In genomic region chr16:59339871-59340270, GRCh38 we compare ENCODE assay signal across 21 cellular contexts.
DNase-seq lines count a peak whose midpoint lies in the region; ATAC-seq and TF ChIP-seq lines count a peak whose summit lies in the region.
"Had no signal": no experiment of that assay in that cellular context is flagged by ENCODE, and none has a peak within 500 bp of the region (broad histone marks: within the 10 kb centered on the region; RNA-seq: fewer than 3 reads in every experiment).

No MANE protein-coding gene starts in this region.

- peaks cover 99% of the 10 kb centered on the region for H3K27me3 ChIP-seq in GM23338 (ENCODE audit: insufficient read depth)
- H3K27me3 ChIP-seq in mesendoderm (ENCODE audit: insufficient read depth, low read length, poor library complexity): no peaks in the 10 kb centered on the region
- no peaks in the 10 kb centered on the region for H3K27me3 ChIP-seq in Caco-2 (replicated peaks; ENCODE audit: control insufficient read depth, insufficient read depth, low read length)
- H3K27me3 ChIP-seq: BLaER1 had no signal

- WGBS in mesendoderm (ENCODE audit: extremely low coverage, insufficient coverage, low lambda C conversion rate): no CpG with 5 or more reads among the region's 2 CpGs

- H3K27me3 Mint-ChIP-seq in GM23338 (ENCODE audit: insufficient read depth, low read depth, poor library complexity) (peaks cover 93% of the 10 kb centered on the region), WTC11 (ENCODE audit: low read depth) (peaks cover 100% of the 10 kb centered on the region), Caco-2 (ENCODE audit: insufficient read depth, unreplicated experiment) (peaks cover 7% of the 10 kb centered on the region)
- H3K27me3 Mint-ChIP-seq: CD4-positive, alpha-beta memory T cell had no signal

- H3K56ac ChIP-seq in mesendoderm (ENCODE audit: low read length): no peak overlapping the region

- H3K79me1 ChIP-seq in mesendoderm (ENCODE audit: low read length): no peaks in the 10 kb centered on the region

- H3K4me3 ChIP-seq in GM23338 (no peak overlapping the region), mesendoderm (ENCODE audit: low read length) (no peak overlapping the region), Caco-2 (ENCODE audit: low read depth, low read length) (no peak overlapping the region)
- H3K4me3 ChIP-seq: BLaER1, K562 had no signal

- H3K4me1 Mint-ChIP-seq in GM23338 (peaks cover 40% of the 10 kb centered on the region), WTC11 (peaks cover 47% of the 10 kb centered on the region), Caco-2 (ENCODE audit: low read depth, unreplicated experiment) (no peaks in the 10 kb centered on the region)
- H3K4me1 Mint-ChIP-seq: CD14-positive monocyte; CD4-positive, alpha-beta memory T cell had no signal

- H2AK5ac ChIP-seq in mesendoderm (ENCODE audit: low read length): no peak overlapping the region

- H3K23ac ChIP-seq in mesendoderm (ENCODE audit: low read length): no peak overlapping the region

- POLR2A ChIA-PET in WTC11 (lab: Charles Lee): no interaction called here
- POLR2A ChIA-PET in Caco-2 (lab: Charles Lee): no interaction called here

- H3F3A ChIP-seq in GM23338 (replicated peaks; ENCODE audit: low read depth): no peaks in the 10 kb centered on the region

- H2BK5ac ChIP-seq in mesendoderm (ENCODE audit: low read length): no peak overlapping the region

- 0 out of 2 replicates have a peak, but pooled peaks cover 3% of the 10 kb centered on the region for H4K20me1 ChIP-seq in GM23338 (replicated peaks; ENCODE audit: insufficient read depth)
- H4K20me1 ChIP-seq: BLaER1 had no signal

- H3K4me2 ChIP-seq in GM23338 (no peak overlapping the region), mesendoderm (ENCODE audit: low read length) (no peak overlapping the region)
- H3K4me2 ChIP-seq: BLaER1 had no signal

- intact Hi-C loops in Caco-2 (cut with micrococcal nuclease; ENCODE audit: unreplicated experiment): no loop called here

- H2BK15ac ChIP-seq in mesendoderm (replicated peaks; ENCODE audit: low read depth): no peak overlapping the region

- H3K27ac ChIP-seq in GM23338 (ENCODE audit: low read depth) (no peak overlapping the region), mesendoderm (ENCODE audit: low read depth, low read length) (no peak overlapping the region)
- H3K27ac ChIP-seq: BLaER1 had no signal

- H3K36me3 ChIP-seq in GM23338 (ENCODE audit: insufficient read depth) (no peaks in the 10 kb centered on the region), mesendoderm (ENCODE audit: control insufficient read depth, insufficient read depth, low read length) (no peaks in the 10 kb centered on the region), Caco-2 (ENCODE audit: control insufficient read depth, insufficient read depth, low read length) (no peaks in the 10 kb centered on the region)
- H3K36me3 ChIP-seq: BLaER1 had no signal

- H4K8ac ChIP-seq in mesendoderm (ENCODE audit: low read depth, low read length): no peak overlapping the region

- H3K79me2 ChIP-seq in GM23338 (replicated peaks; ENCODE audit: insufficient read depth): no peaks in the 10 kb centered on the region
- H3K79me2 ChIP-seq in mesendoderm (ENCODE audit: control insufficient read depth, insufficient read depth, low read length): no peaks in the 10 kb centered on the region

- H3K18ac ChIP-seq in mesendoderm (ENCODE audit: low read length): no peak overlapping the region

- BruUV-seq in Caco-2 (replicated peaks; lab: Mats Ljungman, UMichigan): no TSS peak

- CTCF ChIA-PET in WTC11 (lab: Charles Lee): no interaction called here
- CTCF ChIA-PET in Caco-2 (lab: Charles Lee): no interaction called here

- H3K4me1 ChIP-seq in GM23338 (ENCODE audit: insufficient read depth) (peaks cover 13% of the 10 kb centered on the region), mesendoderm (ENCODE audit: control insufficient read depth, low read depth, low read length) (no peaks in the 10 kb centered on the region), Caco-2 (no peaks in the 10 kb centered on the region)
- H3K4me1 ChIP-seq: BLaER1 had no signal

- no peak for TF ChIP-seq CTCF in GM23338 (conservative IDR thresholded peaks at IDR 0.05; ENCODE audit: low read depth in 2 of 2)
- no peak for TF ChIP-seq CTCF in WTC11 (IDR thresholded peaks at IDR 0.05)
- TF ChIP-seq CTCF in Caco-2 (IDR thresholded peaks at IDR 0.05; ENCODE audit: insufficient read depth in 1 of 2, low read depth in 1 of 2, low read length in 1 of 2, severe bottlenecking in 1 of 2, unreplicated experiment in 1 of 2): no peak

- no peaks in the 10 kb centered on the region for H3K9me2 ChIP-seq in GM23338 (ENCODE audit: insufficient read depth)

- H3K9me3 Mint-ChIP-seq in GM23338: no peaks in the 10 kb centered on the region
- peaks cover 8% of the 10 kb centered on the region; the same call in 1 of the 2 replicates for H3K9me3 Mint-ChIP-seq in WTC11
- H3K9me3 Mint-ChIP-seq in Caco-2 (ENCODE audit: unreplicated experiment): no peaks in the 10 kb centered on the region
- H3K9me3 Mint-ChIP-seq: HFFc6 had no signal

- H3K27ac Mint-ChIP-seq in GM23338 (no peak overlapping the region), WTC11 (no peak overlapping the region), Caco-2 (ENCODE audit: unreplicated experiment) (no peak overlapping the region)
- H3K27ac Mint-ChIP-seq: CD14-positive monocyte; CD4-positive, alpha-beta memory T cell; HFFc6 had no signal

- no peak overlapping the region for H3K4ac ChIP-seq in mesendoderm (ENCODE audit: low read depth, low read length)

- no peaks in the 10 kb centered on the region for H3K9me3 ChIP-seq in Caco-2
- H3K9me3 ChIP-seq: BLaER1 had no signal

- H3K4me3 Mint-ChIP-seq in GM23338 (no peak overlapping the region), WTC11 (no peak overlapping the region), Caco-2 (ENCODE audit: unreplicated experiment) (no peak overlapping the region)
- H3K4me3 Mint-ChIP-seq: CD14-positive monocyte; CD4-positive, alpha-beta memory T cell; HFFc6 had no signal

- no peak overlapping the region for H2AFZ ChIP-seq in GM23338

- H3K36me3 Mint-ChIP-seq in GM23338 (ENCODE audit: low read depth) (no peaks in the 10 kb centered on the region), WTC11 (0 out of 2 replicates have a peak, but pooled peaks cover 3% of the 10 kb centered on the region), Caco-2 (ENCODE audit: insufficient read depth, unreplicated experiment) (no peaks in the 10 kb centered on the region)
- H3K36me3 Mint-ChIP-seq: CD14-positive monocyte; CD4-positive, alpha-beta memory T cell had no signal

- no peak overlapping the region for H2BK120ac ChIP-seq in mesendoderm (ENCODE audit: low read depth, low read length)

- ATAC-seq in GM23338 (peak; percentile 89), WTC11 (peak; percentile 80), GM21390 (IDR thresholded peaks at IDR 0.05; ENCODE audit: unreplicated experiment) (no peak)
- ATAC-seq: HCT116, K562 had no signal

- DNase-seq in GM23338 (ENCODE audit: low spot score): peak; percentile 87
- no peak for DNase-seq in WTC11 (ENCODE audit: low spot score)
- DNase-seq in iPS DF 19.7 (ENCODE audit: low read depth, low spot score): peak; percentile 71
- DNase-seq in mesendoderm: peak; percentile 72
- no peak for DNase-seq in T1000 (lab: John Stamatoyannopoulos, UW)
- DNase-seq in Caco-2: no peak
- DNase-seq in NCI-H526 (lab: John Stamatoyannopoulos, UW): no peak
- DNase-seq: 8988T; CD4-positive, alpha-beta memory T cell; DMS 273 treated with DMSO at 0.1 percent for 48 hours; DMS53; DND-41; EL; GOT3; HFFc6; IMR-90 had no signal

- H3K9ac ChIP-seq in mesendoderm (ENCODE audit: low read length): no peak overlapping the region
- H3K9ac ChIP-seq: BLaER1 had no signal

- no peak overlapping the region for H4K5ac ChIP-seq in mesendoderm (ENCODE audit: low read length)

TF ChIP-seq in GM23338, 12 proteins besides CTCF, POLR2A, EP300 and RAD21 (continues in another document):
- TF ChIP-seq CREB1 (CRISPR knock-in tag; IDR thresholded peaks at IDR 0.05; ENCODE audit: low read depth): no peak

TF ChIP-seq in WTC11, 78 proteins besides CTCF, POLR2A, EP300 and RAD21:
- TF ChIP-seq ETV6 (CRISPR knock-in tag; IDR thresholded peaks at IDR 0.05) (0 out of 2 replicates have a peak, but pooled peaks have one; percentile 24), FOXJ3 (CRISPR knock-in tag; IDR thresholded peaks at IDR 0.05; ENCODE audit: borderline replicate concordance) (no peak)
TF ChIP-seq in WTC11: peak in this region for 1.

Comparison
In these comparisons a context has a peak if more than half of its experiments do, and no peak if none do; other contexts are left out.
1. DNase-seq: peak in GM23338 (single experiment), iPS DF 19.7 (single experiment) and mesendoderm (single experiment); none in WTC11 (single experiment), T1000 (single experiment), Caco-2 (0 of 2) and NCI-H526 (0 of 2).